In the genomic region with DNA sequence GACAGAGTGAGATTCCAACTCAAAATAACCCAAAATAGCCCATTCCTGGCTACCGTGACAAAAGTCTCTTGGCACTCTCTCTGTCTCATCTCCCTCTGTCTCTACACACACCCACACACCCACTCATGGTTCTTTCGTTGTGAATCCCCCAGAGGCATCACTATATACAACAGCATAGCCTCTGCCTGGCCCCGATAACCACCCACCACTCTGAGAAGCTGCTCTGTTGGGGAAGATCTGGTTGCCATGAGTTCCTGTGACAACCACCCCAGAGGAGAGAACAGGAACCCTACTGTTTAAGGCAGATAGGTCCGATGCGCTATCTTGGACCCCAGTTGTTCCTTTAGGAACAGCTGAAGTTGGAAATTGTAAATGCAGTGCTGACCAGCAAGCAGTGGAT, we compare ENCODE assay signal across 19 cellular contexts.
DNase-seq lines count a peak whose midpoint lies in the region; ATAC-seq, FAIRE-seq and TF ChIP-seq lines count a peak whose summit lies in the region.
"Had no signal": no experiment of that assay in that cellular context is flagged by ENCODE, and none has a peak within 500 bp of the region (broad histone marks: within the 10 kb centered on the region; RNA-seq: fewer than 3 reads in every experiment).

No MANE protein-coding gene starts in this region.

- in situ Hi-C loops in GM12878 (cut with MboI), result loop anchor here (5.0 kb wide), 1 partner anchor 45 kb away; no protein-coding TSS in a partner anchor

- peaks cover 22% of the 10 kb centered on the region for H3K27me3 Mint-ChIP-seq in activated naive CD4-positive, alpha-beta T cell treated with anti-CD3 and anti-CD28 coated beads, Interleukin-2, amount 10 ng/mL, durations not matched to agents 7 days and 5 days
- H3K27me3 Mint-ChIP-seq in IgD-negative memory B cell, result peaks cover 2% of the 10 kb centered on the region
- no peaks in the 10 kb centered on the region for H3K27me3 Mint-ChIP-seq in stimulated activated naive CD8-positive, alpha-beta T cell treated with anti-CD3 and anti-CD28 coated beads, Interleukin-15, amount 100 ng/mL, for 72 hours

- no peak for TF ChIP-seq RAD21 in GM12878 (IDR thresholded peaks at IDR 0.05; ENCODE audit: insufficient read depth, low read depth, low read length)

- peaks cover 50% of the 10 kb centered on the region for H3K4me1 Mint-ChIP-seq in activated naive CD4-positive, alpha-beta T cell treated with anti-CD3 and anti-CD28 coated beads, Interleukin-2, amount 10 ng/mL, durations not matched to agents 7 days and 5 days
- peaks cover 62 to 72% (median 67%) of the 10 kb centered on the region in 3 donors for H3K4me1 Mint-ChIP-seq in IgD-negative memory B cell
- peaks cover 63% of the 10 kb centered on the region for H3K4me1 Mint-ChIP-seq in stimulated activated naive CD8-positive, alpha-beta T cell treated with anti-CD3 and anti-CD28 coated beads, Interleukin-15, amount 100 ng/mL, for 72 hours

- SMC1A ChIA-PET in GM12878 (lab: Charles Lee; ENCODE audit: uncharacterized antibody, unreplicated experiment), result interaction anchor here (0.8 to 2.1 kb wide), 3 partner anchors 35 to 45 kb away, joined by 3 to 7 read pairs (median 3); no protein-coding TSS in a partner anchor

- H3K4me2 ChIP-seq in GM12878 (ENCODE audit: control insufficient read depth, insufficient read depth), result no peak overlapping the region

- ATAC-seq in GM12878, result peak; percentile 14; the same call in 2 of the 3 replicates
- peak; percentile 70 for ATAC-seq in stimulated activated naive CD8-positive, alpha-beta T cell treated with anti-CD3 and anti-CD28 coated beads, Interleukin-15, amount 100 ng/mL, for 72 hours
- ATAC-seq: body of pancreas, left lung had no signal

- H3K36me3 ChIP-seq in GM12878 (ENCODE audit: control insufficient read depth in 2 of 2, insufficient read depth in 2 of 2, low read length in 1 of 2), result no peaks in the 10 kb centered on the region
- H3K36me3 ChIP-seq: colonic mucosa, HAP-1, left lung had no signal

- WGBS in GM12878 (ENCODE audit: insufficient coverage, insufficient replicate concordance, low lambda C conversion rate, missing lambda C conversion rate), result 62% methylated on average over 5 of the region's 5 CpGs

- FAIRE-seq in GM12878 (lab: Jason Lieb, UNC), result no peak
- FAIRE-seq: endothelial cell of umbilical vein, TTC549 had no signal

- peak; percentile 17 for DNase-seq in activated naive CD4-positive, alpha-beta T cell treated with Interleukin-2 at 50 U/mL for 16 hours
- DNase-seq in activated naive CD4-positive, alpha-beta T cell treated with anti-CD3 and anti-CD28 coated beads, Interleukin-2, amount 10 ng/mL, durations not matched to agents 7 days and 5 days, result no peak
- DNase-seq in GM12878 (ENCODE audit: low read depth, low spot score), result no peak
- DNase-seq in stimulated activated naive CD8-positive, alpha-beta T cell treated with anti-CD3 and anti-CD28 coated beads, Interleukin-15, amount 100 ng/mL, for 72 hours, result no peak
- DNase-seq in mucosa of gallbladder (ENCODE audit: low spot score), result no peak
- no peak for DNase-seq in GM19240 (ENCODE audit: insufficient read length, low spot score)
- no peak for DNase-seq in activated gamma-delta T cell treated with Interleukin-2 at 50 U/mL for 16 hours
- DNase-seq: activated naive CD4-positive, alpha-beta T cell; body of pancreas; colonic mucosa; foreskin melanocyte; left lung; NCI-H1092; NCI-H748 treated with DMSO at 0.1 percent for 48 hours had no signal

- no peaks in the 10 kb centered on the region; the same call in 2 of the 3 replicates for H3K9me3 ChIP-seq in GM12878 (replicated peaks; ENCODE audit: control insufficient read depth, insufficient read depth, low read length)
- H3K9me3 ChIP-seq: body of pancreas, colonic mucosa, HAP-1, left lung had no signal

- H3K9me3 Mint-ChIP-seq in activated naive CD4-positive, alpha-beta T cell treated with anti-CD3 and anti-CD28 coated beads, Interleukin-2, amount 10 ng/mL, durations not matched to agents 7 days and 5 days, result no peaks in the 10 kb centered on the region
- no peaks in the 10 kb centered on the region for H3K9me3 Mint-ChIP-seq in IgD-negative memory B cell
- peaks cover 0 to 3% of the 10 kb centered on the region in 2 donors for H3K9me3 Mint-ChIP-seq in stimulated activated naive CD8-positive, alpha-beta T cell treated with anti-CD3 and anti-CD28 coated beads, Interleukin-15, amount 100 ng/mL, for 72 hours

- H3K27ac Mint-ChIP-seq in activated naive CD4-positive, alpha-beta T cell treated with anti-CD3 and anti-CD28 coated beads, Interleukin-2, amount 10 ng/mL, durations not matched to agents 7 days and 5 days, result no peak overlapping the region
- peak overlapping the region in 2 of 3 donors; percentile 59 to 75 for H3K27ac Mint-ChIP-seq in IgD-negative memory B cell
- peak overlapping the region in 1 of 2 donors; percentile 81 for H3K27ac Mint-ChIP-seq in stimulated activated naive CD8-positive, alpha-beta T cell treated with anti-CD3 and anti-CD28 coated beads, Interleukin-15, amount 100 ng/mL, for 72 hours

- no peaks in the 10 kb centered on the region for H4K20me1 ChIP-seq in GM12878 (ENCODE audit: control insufficient read depth, insufficient read depth)

- CTCF ChIA-PET in activated naive CD4-positive, alpha-beta T cell treated with anti-CD3 and anti-CD28 coated beads, Interleukin-2, amount 10 ng/mL, durations not matched to agents 7 days and 5 days (lab: Charles Lee), result no interaction called here
- CTCF ChIA-PET in GM12878 (lab: Yijun Ruan, JAX), result interaction anchor here (0.6 to 2.0 kb wide), 4 partner anchors 35 to 534 kb away, joined by 3 to 6 read pairs (median 3); no protein-coding TSS in a partner anchor

- no peak overlapping the region for H2AFZ ChIP-seq in GM12878 (ENCODE audit: control insufficient read depth, low read depth, low read length)
- H2AFZ ChIP-seq: parathyroid adenoma had no signal

- H3K4me1 ChIP-seq in GM12878 (ENCODE audit: control insufficient read depth, insufficient read depth, low read length), result peaks cover 28% of the 10 kb centered on the region
- H3K4me1 ChIP-seq: body of pancreas, colonic mucosa, parathyroid adenoma had no signal

- TF ChIP-seq EP300 in GM12878 (IDR thresholded peaks at IDR 0.05; ENCODE audit: borderline replicate concordance in 1 of 2, control insufficient read depth in 1 of 2, low read depth in 2 of 2, low read length in 2 of 2), result no peak

- no peak overlapping the region for H3K4me3 Mint-ChIP-seq in activated naive CD4-positive, alpha-beta T cell treated with anti-CD3 and anti-CD28 coated beads, Interleukin-2, amount 10 ng/mL, durations not matched to agents 7 days and 5 days
- peak overlapping the region in 3 of 4 donors; percentile 16 to 91 (median 47) for H3K4me3 Mint-ChIP-seq in IgD-negative memory B cell
- H3K4me3 Mint-ChIP-seq in stimulated activated naive CD8-positive, alpha-beta T cell treated with anti-CD3 and anti-CD28 coated beads, Interleukin-15, amount 100 ng/mL, for 72 hours, result peak overlapping the region; percentile 32 to 53

- H3K9ac ChIP-seq in GM12878 (ENCODE audit: control insufficient read depth, insufficient read depth, low read length), result no peak overlapping the region
- H3K9ac ChIP-seq: parathyroid adenoma had no signal

- no peak for TF ChIP-seq CTCF in GM12878 (IDR thresholded peaks at IDR 0.05 in 2 of 3, conservative IDR thresholded peaks at IDR 0.05 in 1 of 3; ENCODE audit: control insufficient read depth in 2 of 3, extremely low read depth in 1 of 3, insufficient read depth in 1 of 3, low read depth in 3 of 3, low read length in 3 of 3)

- TF ChIP-seq POLR2A in GM12878 (IDR thresholded peaks at IDR 0.05; ENCODE audit: low read depth, low read length), result no peak

- no peaks in the 10 kb centered on the region for H3K79me2 ChIP-seq in GM12878 (ENCODE audit: control insufficient read depth, insufficient read depth, low read length)
- H3K79me2 ChIP-seq: parathyroid adenoma had no signal

- intact Hi-C loops in GM12878 (cut with micrococcal nuclease; ENCODE audit: unreplicated experiment), result no loop called here

- RAD21 ChIA-PET in GM12878 (lab: Charles Lee; ENCODE audit: unreplicated experiment), result interaction anchor here (1.0 kb wide), 2 partner anchors 59 to 94 kb away, joined by 3 to 4 read pairs; no protein-coding TSS in a partner anchor

- H3K4me3 ChIP-seq in GM12878, result no peak overlapping the region
- H3K4me3 ChIP-seq: body of pancreas, colonic mucosa, HAP-1, left lung had no signal

- POLR2A ChIA-PET in GM12878 (lab: Charles Lee), result interaction anchor here (0.6 kb wide), 2 partner anchors 37 to 40 kb away, joined by 3 to 5 read pairs; no protein-coding TSS in a partner anchor

- no TSS peak for BruUV-seq in GM12878 (replicated peaks; lab: Mats Ljungman, UMichigan)

- H3K36me3 Mint-ChIP-seq in activated naive CD4-positive, alpha-beta T cell treated with anti-CD3 and anti-CD28 coated beads, Interleukin-2, amount 10 ng/mL, durations not matched to agents 7 days and 5 days, result peaks cover 3% of the 10 kb centered on the region
- H3K36me3 Mint-ChIP-seq in IgD-negative memory B cell, result peaks cover 3% of the 10 kb centered on the region

- H3K27ac ChIP-seq in GM12878 (ENCODE audit: control insufficient read depth, insufficient read depth), result no peak overlapping the region
- H3K27ac ChIP-seq: body of pancreas, colonic mucosa, parathyroid adenoma had no signal

- H3K27me3 ChIP-seq in GM12878 (replicated peaks in 1 of 2; ENCODE audit: control insufficient read depth in 2 of 2, insufficient read depth in 2 of 2, low read length in 1 of 2), result no peaks in the 10 kb centered on the region
- H3K27me3 ChIP-seq: body of pancreas, colonic mucosa, left lung had no signal

TF ChIP-seq in GM12878, 131 proteins besides CTCF, POLR2A, EP300 and RAD21:
- peak; percentile 72 for TF ChIP-seq MEF2B (IDR thresholded peaks at IDR 0.05; ENCODE audit: partially characterized antibody, poor library complexity, severe bottlenecking)
- TF ChIP-seq ZNF384 (IDR thresholded peaks at IDR 0.05; ENCODE audit: borderline replicate concordance, low read depth, low read length), result no peak
TF ChIP-seq in GM12878: peak in this region for 1.
